Comparison of ENCODE assay signal across 9 cellular contexts in the genomic region with DNA sequence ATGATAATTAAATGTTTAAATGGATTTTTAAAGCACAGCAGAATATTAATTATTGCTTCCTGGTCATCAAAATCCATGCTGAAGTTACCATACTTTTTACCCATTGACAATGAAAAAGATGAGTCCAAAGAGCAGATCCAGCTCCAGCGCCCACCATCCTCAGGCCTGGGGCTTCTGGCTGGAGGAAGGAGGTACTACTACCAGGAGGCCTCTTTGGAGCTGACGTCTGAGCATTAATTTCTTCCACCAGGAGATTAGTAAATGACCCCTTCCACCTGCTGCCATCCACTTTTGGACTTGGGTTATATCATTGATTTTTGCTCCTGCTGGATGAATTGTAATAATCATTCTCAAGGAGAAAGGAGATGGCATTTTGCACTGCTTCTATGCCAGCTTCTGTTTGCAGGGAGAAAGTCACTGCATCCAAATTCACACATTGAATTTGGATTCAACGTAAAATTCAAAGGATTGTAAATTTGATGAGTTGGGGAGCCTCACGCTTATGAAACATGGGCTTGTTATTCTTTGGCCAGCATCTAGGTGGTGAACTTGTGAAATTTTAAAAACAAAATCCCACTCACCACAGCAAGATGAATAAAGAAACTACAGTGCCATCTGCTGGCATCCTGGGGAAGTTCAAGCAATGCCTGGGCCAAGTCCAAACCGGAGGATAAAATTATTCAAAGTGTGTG.
DNase-seq lines count a peak whose midpoint lies in the region; ATAC-seq, FAIRE-seq and TF ChIP-seq lines count a peak whose summit lies in the region.
"Had no signal": no experiment of that assay in that cellular context is flagged by ENCODE, and none has a peak within 500 bp of the region (broad histone marks: within the 10 kb centered on the region; RNA-seq: fewer than 3 reads in every experiment).

No MANE protein-coding gene starts in this region.

- H3K4me3 Mint-ChIP-seq in activated CD4-positive, alpha-beta memory T cell treated with anti-CD3 and anti-CD28 coated beads, Interleukin-2, amount 10 ng/mL, durations not matched to agents 7 days and 5 days: no peak overlapping the region
- H3K4me3 Mint-ChIP-seq: T-helper 1 cell treated with Interleukin-12 subunit alpha and Interleukin-12 subunit beta and Interleukin-4 antibody, amounts not matched to agents 30 μg/mL and 1 μg/mL, for 36 hours had no signal

- no peaks in the 10 kb centered on the region for H3K36me3 ChIP-seq in BLaER1
- H3K36me3 ChIP-seq in endothelial cell of umbilical vein (ENCODE audit: control insufficient read depth in 2 of 2, extremely low read depth in 1 of 2, insufficient read depth in 2 of 2, low read length in 2 of 2): peaks cover 4 to 7% of the 10 kb centered on the region in 2 experiments

- no peak overlapping the region for H3K27ac Mint-ChIP-seq in activated CD4-positive, alpha-beta memory T cell treated with anti-CD3 and anti-CD28 coated beads, Interleukin-2, amount 10 ng/mL, durations not matched to agents 7 days and 5 days
- H3K27ac Mint-ChIP-seq: T-helper 1 cell treated with Interleukin-12 subunit alpha and Interleukin-12 subunit beta and Interleukin-4 antibody, amounts not matched to agents 30 μg/mL and 1 μg/mL, for 36 hours had no signal

- H3K27me3 Mint-ChIP-seq in activated CD4-positive, alpha-beta memory T cell treated with anti-CD3 and anti-CD28 coated beads, Interleukin-2, amount 10 ng/mL, durations not matched to agents 7 days and 5 days: peaks cover 19% of the 10 kb centered on the region

- TF ChIP-seq CTCF in endothelial cell of umbilical vein (IDR thresholded peaks at IDR 0.05; ENCODE audit: extremely low read depth in 1 of 2, insufficient read depth in 1 of 2, low read depth in 1 of 2, low read length in 2 of 2): peak; percentile 76 to 94

- TF ChIP-seq POLR2A in endothelial cell of umbilical vein (IDR thresholded peaks at IDR 0.05; ENCODE audit: low read depth, low read length): no peak

- intact Hi-C loops in endothelial cell of umbilical vein (cut with micrococcal nuclease): loop anchor here (1.0 to 10.0 kb wide), 11 partner anchors 57 to 958 kb away; no protein-coding TSS in a partner anchor

- CTCF ChIA-PET in activated CD4-positive, alpha-beta memory T cell treated with anti-CD3 and anti-CD28 coated beads, Interleukin-2, amount 10 ng/mL, durations not matched to agents 7 days and 5 days (lab: Charles Lee): interaction anchor here (0.7 to 2.4 kb wide), 11 partner anchors 11 to 957 kb away, joined by 3 to 31 read pairs (median 3); no protein-coding TSS in a partner anchor
- CTCF ChIA-PET in endothelial cell of umbilical vein (lab: Charles Lee): interaction anchor here (0.6 to 2.2 kb wide), 27 partner anchors 12 to 295 kb away, joined by 3 to 25 read pairs (median 3); no protein-coding TSS in a partner anchor

- H4K20me1 ChIP-seq in BLaER1 (no peaks in the 10 kb centered on the region), endothelial cell of umbilical vein (replicated peaks; ENCODE audit: control insufficient read depth, extremely low read depth, insufficient read depth, low read length) (no peaks in the 10 kb centered on the region)

- no peak overlapping the region for H3K27ac ChIP-seq in BLaER1
- peak overlapping the region; percentile 42 for H3K27ac ChIP-seq in endothelial cell of umbilical vein (ENCODE audit: insufficient read depth, low read depth, low read length)

- peak; percentile 76 for FAIRE-seq in endothelial cell of umbilical vein (lab: Jason Lieb, UNC)

- H3K4me3 ChIP-seq in BLaER1 (no peak overlapping the region), endothelial cell of umbilical vein (replicated peaks in 1 of 3; ENCODE audit: insufficient read depth in 1 of 3, low read depth in 1 of 3, low read length in 3 of 3) (no peak overlapping the region)

- H2AFZ ChIP-seq in endothelial cell of umbilical vein (ENCODE audit: low read depth, low read length): no peak overlapping the region

- H3K9me3 ChIP-seq in BLaER1 (no peaks in the 10 kb centered on the region), endothelial cell of umbilical vein (replicated peaks; ENCODE audit: control insufficient read depth, insufficient read depth, low read length) (no peaks in the 10 kb centered on the region)

- dilution Hi-C loops in endothelial cell of umbilical vein (cut with MboI; ENCODE audit: extremely low pct_ligation_motif_present, low sequenced_read_pairs): no loop called here

- no peaks in the 10 kb centered on the region for H3K9me1 ChIP-seq in endothelial cell of umbilical vein (replicated peaks; ENCODE audit: control insufficient read depth, extremely low read depth, insufficient read depth, low read length)

- peaks cover 81% of the 10 kb centered on the region for H3K79me2 ChIP-seq in endothelial cell of umbilical vein (ENCODE audit: control insufficient read depth, insufficient read depth, low read length)

- H3K27me3 ChIP-seq in BLaER1 (no peaks in the 10 kb centered on the region), endothelial cell of umbilical vein (ENCODE audit: control insufficient read depth in 2 of 2, insufficient read depth in 2 of 2, low read length in 2 of 2) (no peaks in the 10 kb centered on the region)

- no peak overlapping the region for H3K9ac ChIP-seq in BLaER1
- H3K9ac ChIP-seq in endothelial cell of umbilical vein (replicated peaks; ENCODE audit: extremely low read depth, insufficient read depth, low read length): no peak overlapping the region

- no peaks in the 10 kb centered on the region for H3K9me3 Mint-ChIP-seq in activated CD4-positive, alpha-beta memory T cell treated with anti-CD3 and anti-CD28 coated beads, Interleukin-2, amount 10 ng/mL, durations not matched to agents 7 days and 5 days
- H3K9me3 Mint-ChIP-seq: T-helper 1 cell treated with Interleukin-12 subunit alpha and Interleukin-12 subunit beta and Interleukin-4 antibody, amounts not matched to agents 30 μg/mL and 1 μg/mL, for 36 hours had no signal

- H3K4me1 ChIP-seq in BLaER1 (peaks cover 23% of the 10 kb centered on the region), endothelial cell of umbilical vein (ENCODE audit: control insufficient read depth, extremely low read depth, insufficient read depth, low read length) (peaks cover 37% of the 10 kb centered on the region)

- ATAC-seq in GM18907 (IDR thresholded peaks at IDR 0.05; ENCODE audit: unreplicated experiment): peak; percentile 83
- peak; percentile 85 for ATAC-seq in HG03354 (IDR thresholded peaks at IDR 0.05; ENCODE audit: poor library complexity, severe bottlenecking, unreplicated experiment)
- no peak for ATAC-seq in stimulated activated naive CD8-positive, alpha-beta T cell treated with anti-CD3 and anti-CD28 coated beads, Interleukin-15, Interleukin-2, amounts not matched to agents 100 U/mL and 50 U/mL, for 24 hours

- peak; percentile 56 to 79 for DNase-seq in NCI-H526 (lab: John Stamatoyannopoulos, UW)
- DNase-seq in activated CD4-positive, alpha-beta memory T cell treated with anti-CD3 and anti-CD28 coated beads, Interleukin-2, amount 10 ng/mL, durations not matched to agents 7 days and 5 days: peak; percentile 59
- peak; percentile 86 for DNase-seq in endothelial cell of umbilical vein (ENCODE audit: low read depth, low spot score)
- DNase-seq in mucosa of gallbladder (ENCODE audit: low spot score): peak; percentile 61
- peak; percentile 66 for DNase-seq in stimulated activated naive CD8-positive, alpha-beta T cell treated with anti-CD3 and anti-CD28 coated beads, Interleukin-15, Interleukin-2, amounts not matched to agents 100 U/mL and 50 U/mL, for 24 hours

- H3K4me1 Mint-ChIP-seq in activated CD4-positive, alpha-beta memory T cell treated with anti-CD3 and anti-CD28 coated beads, Interleukin-2, amount 10 ng/mL, durations not matched to agents 7 days and 5 days: peaks cover 4% of the 10 kb centered on the region

- BruUV-seq in endothelial cell of umbilical vein (replicated peaks; lab: Mats Ljungman, UMichigan): no TSS peak

- H3K36me3 Mint-ChIP-seq in activated CD4-positive, alpha-beta memory T cell treated with anti-CD3 and anti-CD28 coated beads, Interleukin-2, amount 10 ng/mL, durations not matched to agents 7 days and 5 days (ENCODE audit: low read depth): no peaks in the 10 kb centered on the region

- peak overlapping the region; percentile 67; the same call in 1 of the 2 replicates for H3K4me2 ChIP-seq in BLaER1
- H3K4me2 ChIP-seq in endothelial cell of umbilical vein (ENCODE audit: insufficient read depth, low read length): no peak overlapping the region

- POLR2A ChIA-PET in activated CD4-positive, alpha-beta memory T cell treated with anti-CD3 and anti-CD28 coated beads, Interleukin-2, amount 10 ng/mL, durations not matched to agents 7 days and 5 days (lab: Charles Lee): no interaction called here
- POLR2A ChIA-PET in endothelial cell of umbilical vein (lab: Charles Lee): interaction anchor here (0.7 kb wide), 1 partner anchor 258 kb away, joined by 4 read pairs; no protein-coding TSS in a partner anchor

TF ChIP-seq in endothelial cell of umbilical vein, 7 proteins besides CTCF, POLR2A, EP300 and RAD21:
- TF ChIP-seq JUN (IDR thresholded peaks at IDR 0.05; ENCODE audit: borderline replicate concordance, insufficient read depth, insufficient read length, low read depth) (no peak), POLR2AphosphoS5 (IDR thresholded peaks at IDR 0.05; ENCODE audit: insufficient read depth, low read depth, low read length) (peak; percentile 24)
